ENCODE assay signal across 8 cellular contexts in the genomic region with DNA sequence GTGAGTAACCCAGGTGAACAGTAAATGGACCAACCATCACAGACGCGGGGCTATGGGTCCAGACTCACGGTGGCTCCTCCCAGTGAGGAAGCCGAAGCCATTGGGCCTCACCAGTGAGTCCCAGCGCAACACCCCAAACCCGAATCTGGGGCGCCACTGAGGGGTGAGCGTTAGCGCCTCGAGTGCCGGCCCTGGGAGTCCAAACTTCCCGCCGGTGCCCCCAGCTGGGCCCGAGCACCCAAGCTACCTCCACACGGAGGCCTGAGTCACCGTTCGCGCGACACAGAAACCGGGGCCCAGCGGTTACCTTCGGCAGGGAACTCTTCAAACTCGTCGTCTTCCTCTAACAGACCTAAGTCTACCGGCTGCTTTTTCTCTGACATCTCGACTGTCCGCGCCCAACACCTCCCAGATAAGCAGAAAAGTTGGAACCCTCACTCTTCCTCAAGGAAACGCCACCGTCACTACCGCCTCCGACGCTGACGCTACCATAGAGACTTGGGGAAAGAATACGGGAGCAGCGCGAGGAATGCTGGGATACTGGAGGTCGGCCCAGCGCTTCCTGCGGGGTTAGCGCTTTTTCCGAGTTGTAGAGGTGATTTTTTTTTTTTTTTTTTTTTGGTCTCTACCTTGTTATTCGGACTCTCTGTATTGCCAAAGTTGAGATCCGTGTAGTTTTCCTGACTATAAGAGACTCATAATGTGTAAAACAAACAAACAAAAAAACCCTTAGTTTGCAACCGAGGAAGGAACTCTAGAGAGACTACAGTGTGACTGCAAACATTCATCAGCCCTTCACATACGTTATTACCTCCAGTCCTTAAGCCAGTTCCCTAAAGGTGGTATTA. TPM values are rescaled to one million over a fixed set of nuclear protein-coding genes. Genes with fewer than 3 reads are reported as not detected.
A peak's percentile ranks its signal among the peaks of the same experiment; 100 is the strongest.
DNase-seq lines count a peak whose midpoint lies in the region; ATAC-seq and TF ChIP-seq lines count a peak whose summit lies in the region.

Gene SEM1 (minus strand): TSS at position 466 of the 848 bp plus-strand sequence. CDS start 83 bp downstream, at position 383.

- peaks cover 0 to under 1% (median 0%) of the 10 kb centered on the region in 7 donors for H3K27me3 ChIP-seq in heart right ventricle
- H3K27me3 ChIP-seq in upper lobe of left lung: no peaks in the 10 kb centered on the region

- peak within 1 kb of the TSS; percentile 56 for H3K27ac ChIP-seq in adipose tissue (ENCODE audit: low read depth, low read length)
- H3K27ac ChIP-seq in heart right ventricle: peak within 1 kb of the TSS; percentile 70 to 94 (median 88)
- peak within 1 kb of the TSS; percentile 86 to 96 (median 93) for H3K27ac ChIP-seq in upper lobe of left lung

- H3K9me3 ChIP-seq in heart right ventricle: peaks cover 0 to 15% (median 0%) of the 10 kb centered on the region in 11 donors
- peaks cover 0 to 6% (median 0%) of the 10 kb centered on the region in 4 donors for H3K9me3 ChIP-seq in upper lobe of left lung

- intact Hi-C loops in heart right ventricle (cut with DNase I) (loop anchor here in 4 of 10 donors (5.0 to 10.0 kb wide), 2 partner anchors 295 to 387 kb away; partner anchors contain the start of gene SLC25A13 (in 2 of the 4)), posterior cingulate gyrus (cut with DNase I) (no loop called here)

- TF ChIP-seq EP300 in upper lobe of left lung (IDR thresholded peaks at IDR 0.05): peak in 1 of 4 donors; percentile 53

- H3K4me3 ChIP-seq in GM12864 (ENCODE audit: low read depth, low read length) (peak within 1 kb of the TSS; percentile 90), heart right ventricle (peak within 1 kb of the TSS; percentile 66 to 96 (median 84)), upper lobe of left lung (peak within 1 kb of the TSS; percentile 64 to 93 (median 80))

- DNase-seq in GM12864 (ENCODE audit: low read depth) (peak; percentile 68), NCI-H1092 treated with DMSO at 0.1 percent for 48 hours (lab: John Stamatoyannopoulos, UW) (peak; percentile 90), T follicular helper cell (ENCODE audit: low read depth) (peak; percentile 31), heart right ventricle (peak; percentile 84 to 91), posterior cingulate gyrus (peak; percentile 79 to 97 (median 88)), upper lobe of left lung (peak; percentile 84 to 88)

- peaks cover 5 to 34% (median 26%) of the 10 kb centered on the region in 9 donors for H3K4me1 ChIP-seq in heart right ventricle
- H3K4me1 ChIP-seq in upper lobe of left lung: peaks cover 13 to 17% (median 16%) of the 10 kb centered on the region in 4 donors

- peaks cover 0 to 26% (median 0%) of the 10 kb centered on the region in 9 donors for H3K36me3 ChIP-seq in heart right ventricle
- peaks cover 0 to 7% (median 0%) of the 10 kb centered on the region in 4 donors for H3K36me3 ChIP-seq in upper lobe of left lung

- ATAC-seq in HG02610 (IDR thresholded peaks at IDR 0.05; ENCODE audit: unreplicated experiment) (peak; percentile 92), heart right ventricle (peak; percentile 99 to 100 (median 100)), upper lobe of left lung (ENCODE audit: low FRiP score in 2 of 2) (peak; percentile 96 to 99)

- no peak for TF ChIP-seq CTCF in GM12864 (IDR thresholded peaks at IDR 0.05; ENCODE audit: low read depth, low read length, missing control alignments)
- no peak for TF ChIP-seq CTCF in heart right ventricle (IDR thresholded peaks at IDR 0.05)
- no peak for TF ChIP-seq CTCF in upper lobe of left lung (IDR thresholded peaks at IDR 0.05)

- TF ChIP-seq POLR2A in upper lobe of left lung (IDR thresholded peaks at IDR 0.05): peak in 2 of 4 donors; percentile 61 to 65

- 1% methylated on average over 46 of the region's 46 CpGs for WGBS in adipose tissue, 3 donors
- 1% methylated on average over 46 of the region's 46 CpGs for WGBS in heart right ventricle, 2 donors
- WGBS in upper lobe of left lung, 2 donors: 1% methylated on average over 32 to 46 of the region's 46 CpGs

RNA-seq across cellular contexts. Expression of gene SEM1, which starts in this region (rescaled TPM):
- 100 to 1,000 TPM in 1 of 3 donors, 10 to 100 TPM in 2; 34.9 to 103 (median 66.7) TPM for polyA plus RNA-seq in adipose tissue
- total RNA-seq in heart right ventricle: 10 to 100 TPM; 41.4 to 61.4 (median 51.8) TPM
- 100 to 1,000 TPM in 1 of 2 donors, 10 to 100 TPM in 1; 86.2 to 176 TPM for polyA plus RNA-seq in heart right ventricle
- 10 to 100 TPM; 27.1 to 41.9 (median 32.9) TPM for total RNA-seq in upper lobe of left lung

Comparison
In these comparisons a context has a peak if more than half of its experiments do, and no peak if none do; other contexts are left out.
1. Peak in every context shown above with its lines: DNase-seq, ATAC-seq, H3K4me3 ChIP-seq and H3K27ac ChIP-seq.
2. DNase-seq: peak in every context shown above with its lines; median percentile 90 in NCI-H1092 treated with DMSO at 0.1 percent for 48 hours; 88 in posterior cingulate gyrus; 88 in heart right ventricle; 86 in upper lobe of left lung; 68 in GM12864; 31 in T follicular helper cell.